2 cellular contexts compared by ENCODE assay signal in genomic region chr19:10187315-10187714, GRCh38.
TF ChIP-seq lines count a peak whose summit lies in the region.

No MANE protein-coding gene starts in this region.

TF ChIP-seq in HEK293, 187 proteins besides CTCF, POLR2A, EP300 and RAD21:
- no peak for TF ChIP-seq ZBTB11 (tag by site-specific recombination; conservative IDR thresholded peaks at IDR 0.05; ENCODE audit: low read depth)
- no peak for TF ChIP-seq ZNF664 (tag by site-specific recombination; IDR thresholded peaks at IDR 0.05)
- no peak for TF ChIP-seq ZNF112 (tag by site-specific recombination; IDR thresholded peaks at IDR 0.05)
- TF ChIP-seq ZNF202 (tag by site-specific recombination; IDR thresholded peaks at IDR 0.05; ENCODE audit: borderline replicate concordance), result no peak
- TF ChIP-seq ZFP3 (tag by site-specific recombination; IDR thresholded peaks at IDR 0.05; ENCODE audit: low read depth), result no peak
- no peak for TF ChIP-seq PBX3 (CRISPR knock-in tag; IDR thresholded peaks at IDR 0.05)
- peak; percentile 84 for TF ChIP-seq ZNF121 (tag by site-specific recombination; IDR thresholded peaks at IDR 0.05)
TF ChIP-seq in HEK293: peak in this region for 1.

TF ChIP-seq in SK-N-SH, 30 proteins besides CTCF, POLR2A, EP300 and RAD21 (continued from another document):
- no peak for TF ChIP-seq EZH2phosphoT487 (IDR thresholded peaks at IDR 0.05; ENCODE audit: borderline replicate concordance, low read depth)
- no peak for TF ChIP-seq FOXM1 (IDR thresholded peaks at IDR 0.05; ENCODE audit: low read depth)
- no peak for TF ChIP-seq ELF1 (IDR thresholded peaks at IDR 0.05)
- no peak for TF ChIP-seq RXRA (IDR thresholded peaks at IDR 0.05; ENCODE audit: borderline replicate concordance, low read depth)
- no peak for TF ChIP-seq PBX3 (IDR thresholded peaks at IDR 0.05)
